ENCODE assay signal across 8 cellular contexts in genomic region chr15:76903251-76903681, GRCh38. TPM values are rescaled to one million over a fixed set of nuclear protein-coding genes. Genes with fewer than 3 reads are reported as not detected.
DNase-seq lines count a peak whose midpoint lies in the region; ATAC-seq and TF ChIP-seq lines count a peak whose summit lies in the region.

No MANE protein-coding gene starts in this region.

- ATAC-seq in effector memory CD8-positive, alpha-beta T cell (replicated peaks), result peak; percentile 27
- ATAC-seq in GM21529 (IDR thresholded peaks at IDR 0.05; ENCODE audit: unreplicated experiment), result no peak

- H3K4me3 ChIP-seq in Peyer's patch, result no peak overlapping the region
- H3K4me3 ChIP-seq in coronary artery, result no peak overlapping the region

- H3K9me3 ChIP-seq in Peyer's patch, result no peaks in the 10 kb centered on the region

- DNase-seq in CD14-positive monocyte (ENCODE audit: low spot score) (no peak), Peyer's patch (no peak), progenitor cell of endocrine pancreas (ENCODE audit: low spot score, unreplicated experiment) (no peak), coronary artery (ENCODE audit: low spot score) (no peak)
- no peak for DNase-seq in effector memory CD8-positive, alpha-beta T cell
- DNase-seq in activated CD4-positive, alpha-beta T cell treated with anti-CD3 and anti-CD28 coated beads, Interleukin-2, amount 50 U/mL, for 4 hours, result no peak

- peaks cover 9% of the 10 kb centered on the region in 2 donors for H3K36me3 Mint-ChIP-seq in CD14-positive monocyte
- H3K36me3 Mint-ChIP-seq in effector memory CD8-positive, alpha-beta T cell (ENCODE audit: insufficient read depth), result no peaks in the 10 kb centered on the region
- H3K36me3 Mint-ChIP-seq in progenitor cell of endocrine pancreas (ENCODE audit: insufficient read depth), result peaks cover 12% of the 10 kb centered on the region

- H3K9me3 Mint-ChIP-seq in CD14-positive monocyte (peaks cover 0 to 4% (median 0%) of the 10 kb centered on the region in 7 donors), progenitor cell of endocrine pancreas (ENCODE audit: low read depth) (peaks cover 10% of the 10 kb centered on the region)
- no peaks in the 10 kb centered on the region for H3K9me3 Mint-ChIP-seq in effector memory CD8-positive, alpha-beta T cell

- H3K4me1 Mint-ChIP-seq in CD14-positive monocyte (peaks cover 46% of the 10 kb centered on the region), progenitor cell of endocrine pancreas (ENCODE audit: low read depth) (peaks cover 13% of the 10 kb centered on the region)
- peaks cover 14 to 30% of the 10 kb centered on the region in 2 donors for H3K4me1 Mint-ChIP-seq in effector memory CD8-positive, alpha-beta T cell (ENCODE audit: low read depth in 2 of 2)

- H3K27me3 Mint-ChIP-seq in CD14-positive monocyte (ENCODE audit: low read depth in 3 of 3) (peaks cover under 1 to 9% (median 2%) of the 10 kb centered on the region in 3 donors), progenitor cell of endocrine pancreas (peaks cover 7% of the 10 kb centered on the region)
- no peaks in the 10 kb centered on the region for H3K27me3 Mint-ChIP-seq in effector memory CD8-positive, alpha-beta T cell

- H3K4me3 Mint-ChIP-seq in CD14-positive monocyte (peak overlapping the region; percentile 78 to 87), progenitor cell of endocrine pancreas (ENCODE audit: low read depth) (peak overlapping the region; percentile 92)
- peak overlapping the region in 1 of 2 donors; percentile 88 for H3K4me3 Mint-ChIP-seq in effector memory CD8-positive, alpha-beta T cell

- no peaks in the 10 kb centered on the region for H3K27me3 ChIP-seq in Peyer's patch

- TF ChIP-seq POLR2A in Peyer's patch (IDR thresholded peaks at IDR 0.05), result no peak

- H3K36me3 ChIP-seq in Peyer's patch, result no peaks in the 10 kb centered on the region

- intact Hi-C loops in CD14-positive monocyte (cut with micrococcal nuclease), result loop anchor here in 1 of 2 donors (10.0 kb wide), 1 partner anchor 522 kb away; the partner anchor contains the start of genes HMG20A and PEAK1

- TF ChIP-seq CTCF in CD14-positive monocyte (IDR thresholded peaks at IDR 0.05), result peak; percentile 39
- TF ChIP-seq CTCF in GM12873 (IDR thresholded peaks at IDR 0.05; ENCODE audit: insufficient read depth, low read depth, low read length, missing control alignments), result peak; percentile 59
- peak in 4 of 6 experiments; percentile 18 to 36 (median 22) for TF ChIP-seq CTCF in Peyer's patch (IDR thresholded peaks at IDR 0.05)
- no peak for TF ChIP-seq CTCF in progenitor cell of endocrine pancreas (IDR thresholded peaks at IDR 0.05; ENCODE audit: unreplicated experiment)
- no peak for TF ChIP-seq CTCF in coronary artery (IDR thresholded peaks at IDR 0.05)

- H3K4me1 ChIP-seq in Peyer's patch, result peaks cover 0 to 20% (median 4%) of the 10 kb centered on the region in 4 donors

- peak overlapping the region in 1 of 4 donors; percentile 4 for H3K27ac ChIP-seq in Peyer's patch
- peak overlapping the region in 1 of 2 donors; percentile 96 for H3K27ac ChIP-seq in coronary artery

- H3K27ac Mint-ChIP-seq in CD14-positive monocyte, result peak overlapping the region; percentile 41 to 87 (median 81)
- H3K27ac Mint-ChIP-seq in effector memory CD8-positive, alpha-beta T cell, result peak overlapping the region; percentile 93 to 96
- no peak overlapping the region for H3K27ac Mint-ChIP-seq in progenitor cell of endocrine pancreas

RNA-seq across cellular contexts. Expression of gene SCAPER, which starts 1.9 kb away (rescaled TPM):
- 1 to 10 TPM; 2.5 to 5.4 TPM for polyA plus RNA-seq in CD14-positive monocyte
- 10 to 100 TPM; 29.9 to 86.6 (median 45.6) TPM for total RNA-seq in Peyer's patch
- 43.1 and 43.3 TPM in 2 replicates for total RNA-seq in progenitor cell of endocrine pancreas

RNA-seq across cellular contexts. Expression of gene RCN2, which starts 28.3 kb away (rescaled TPM):
- polyA plus RNA-seq in CD14-positive monocyte, result 10 to 100 TPM; 13.2 to 16.4 TPM
- total RNA-seq in Peyer's patch (10 to 100 TPM in 3 of 4 donors, 1 to 10 TPM in 1; 9.3 to 21.9 (median 20.1) TPM), progenitor cell of endocrine pancreas (232 and 236 TPM in 2 replicates)

Comparison
In these comparisons a context has a peak if more than half of its experiments do, and no peak if none do; other contexts are left out.
1. CTCF ChIP-seq: peak in CD14-positive monocyte (single experiment), GM12873 (single experiment) and Peyer's patch (4 of 6); none in progenitor cell of endocrine pancreas (single experiment) and coronary artery (single experiment).
2. RNA of gene RCN2, which starts 28.3 kb away (total RNA-seq): 232 to 236 TPM in progenitor cell of endocrine pancreas; 9.3 to 21.9 TPM in Peyer's patch; every median in the first group is over 10 times any median in the second.